19 cellular contexts compared by ENCODE assay signal in genomic region chr1:206839857-206840256, GRCh38. TPM values are rescaled to one million over a fixed set of nuclear protein-coding genes. Genes with fewer than 3 reads are reported as not detected.
DNase-seq lines count a peak whose midpoint lies in the region; ATAC-seq and TF ChIP-seq lines count a peak whose summit lies in the region.
"Had no signal": no experiment of that assay in that cellular context is flagged by ENCODE, and none has a peak within 500 bp of the region (broad histone marks: within the 10 kb centered on the region; RNA-seq: fewer than 3 reads in every experiment).

No MANE protein-coding gene starts in this region.

- ATAC-seq in GM18511 (IDR thresholded peaks at IDR 0.05; ENCODE audit: unreplicated experiment), result no peak
- no peak for ATAC-seq in HG02588 (IDR thresholded peaks at IDR 0.05; ENCODE audit: unreplicated experiment)
- no peak for ATAC-seq in HG02840 (IDR thresholded peaks at IDR 0.05; ENCODE audit: low FRiP score, unreplicated experiment)
- ATAC-seq: activated T-cell treated with anti-CD3 and anti-CD28 coated beads, Interleukin-2, amount 50 U/mL, for 72 hours; psoas muscle; upper lobe of right lung had no signal

- peak; percentile 31 for DNase-seq in AG09319 (ENCODE audit: extremely low read depth, low read depth)
- DNase-seq in HT1080 (ENCODE audit: low read depth), result peak; percentile 87
- peak; percentile 46 for DNase-seq in astrocyte of the spinal cord (ENCODE audit: low read depth, low spot score)
- peak; percentile 37 for DNase-seq in kidney epithelial cell (ENCODE audit: low read depth)
- DNase-seq in GM13976 (ENCODE audit: low spot score), result no peak
- DNase-seq: activated CD4-positive, alpha-beta T cell treated with anti-CD3 and anti-CD28 coated beads, Interleukin-2, amount 10 ng/mL, durations not matched to agents 24 days and 14 days; activated T-cell treated with anti-CD3 and anti-CD28 coated beads, Interleukin-2, amount 50 U/mL, for 72 hours; amniotic stem cell; kidney glomerular epithelial cell; NCI-H1105 treated with DMSO at 0.1 percent for 48 hours; NCI-H2227 treated with DMSO at 0.1 percent for 48 hours; psoas muscle; stimulated activated CD4-positive, alpha-beta T cell treated with anti-CD3 and anti-CD28 coated beads, Interleukin-1b, Interleukin-23, amount 100 ng/mL, for 48 hours; upper lobe of right lung had no signal

- no peaks in the 10 kb centered on the region for H3K36me3 ChIP-seq in kidney epithelial cell (ENCODE audit: control insufficient read depth, insufficient read depth, low read length)
- H3K36me3 ChIP-seq: upper lobe of right lung had no signal

- H3K27me3 ChIP-seq in kidney epithelial cell (ENCODE audit: control insufficient read depth, insufficient read depth, low read length), result peaks cover 5% of the 10 kb centered on the region
- H3K27me3 ChIP-seq: upper lobe of right lung had no signal

- TF ChIP-seq CTCF in AG09319 (IDR thresholded peaks at IDR 0.05; ENCODE audit: low read depth, low read length) (no peak), astrocyte of the spinal cord (IDR thresholded peaks at IDR 0.05; ENCODE audit: low read depth, low read length) (no peak), kidney epithelial cell (IDR thresholded peaks at IDR 0.05; ENCODE audit: insufficient read depth, low read length, poor library complexity, severe bottlenecking) (no peak), GM13976 (IDR thresholded peaks at IDR 0.05; ENCODE audit: borderline replicate concordance, control extremely low read depth, extremely low read depth, insufficient read depth, missing control alignments) (no peak)

- in situ Hi-C loops in astrocyte of the spinal cord (cut with HindIII; ENCODE audit: low sequenced_read_pairs), result no loop called here
- in situ Hi-C loops in GM13976 (cut with MboI; ENCODE audit: low sequenced_read_pairs, unreplicated experiment), result no loop called here

- no peak overlapping the region for H3K4me3 ChIP-seq in astrocyte of the spinal cord (ENCODE audit: low read depth, low read length)
- no peak overlapping the region for H3K4me3 ChIP-seq in kidney epithelial cell (ENCODE audit: low read depth, low read length)
- H3K4me3 ChIP-seq: psoas muscle, upper lobe of right lung had no signal

RNA-seq across cellular contexts. Expression of gene IL20, which starts 25.6 kb away (rescaled TPM):
- not detected in 2 replicates for total RNA-seq in HT1080 (2014; rRNA removed; shearing (Covaris generic))
- 0.19 TPM in 1 of 2 replicates, not detected in the other for polyA plus RNA-seq in HT1080 (2015; cell fraction: cytosol; rRNA removed)
- 0.53 TPM in 1 of 2 replicates, not detected in the other for polyA plus RNA-seq in HT1080 (2015; cell fraction: nucleus; rRNA removed)
- not detected in 2 replicates for total RNA-seq in kidney epithelial cell
- total RNA-seq: activated CD4-positive, alpha-beta T cell treated with anti-CD3 and anti-CD28 coated beads, Interleukin-2, amount 10 ng/mL, durations not matched to agents 24 days and 14 days; G401; T-helper 2 cell treated with Interferon-gamma antibody and Interleukin-4, amounts not matched to agents 100 ng/mL and 5 ng/mL, for 36 hours; upper lobe of right lung had no signal
- polyA plus RNA-seq: psoas muscle had no signal

RNA-seq across cellular contexts. Expression of gene IL24, which starts 57.4 kb away (rescaled TPM):
- total RNA-seq in HT1080 (2014; rRNA removed; shearing (Covaris generic)), result 17.2 and 19.8 TPM in 2 replicates
- polyA plus RNA-seq in HT1080 (2015; cell fraction: cytosol; rRNA removed), result 12.8 and 16.7 TPM in 2 replicates
- 7.0 and 11.0 TPM in 2 replicates for polyA plus RNA-seq in HT1080 (2015; cell fraction: nucleus; rRNA removed)
- 0.38 and 0.82 TPM in 2 replicates for total RNA-seq in kidney epithelial cell
- total RNA-seq: G401, upper lobe of right lung had no signal

Comparison
In these comparisons a context has a peak if more than half of its experiments do, and no peak if none do; other contexts are left out.
1. RNA of gene IL24, which starts 57.4 kb away (total RNA-seq): 17.2 to 19.8 TPM in HT1080; 0.38 to 0.82 TPM in kidney epithelial cell; every median in the first group is over 10 times any median in the second.